In genomic region chr17:41864837-41865595, GRCh38 we compare ENCODE assay signal across 1 cellular context.
TF ChIP-seq lines count a peak whose summit lies in the region.

Gene KLHL11 (minus strand): TSS chr17:41865423. CDS start chr17:41865370, 53 bp downstream.

TF ChIP-seq in K562, 482 proteins besides CTCF, POLR2A, EP300 and RAD21 (continued from another document and continues in another):
- no peak for TF ChIP-seq KAT8 (IDR thresholded peaks at IDR 0.05; ENCODE audit: low read depth)
- TF ChIP-seq LCOR (CRISPR knock-in tag; IDR thresholded peaks at IDR 0.05) = no peak
- TF ChIP-seq ZNF445 (CRISPR knock-in tag; IDR thresholded peaks at IDR 0.05; ENCODE audit: low read depth) = no peak
- no peak; the same call in 1 of the 2 replicates for TF ChIP-seq ESRRA (IDR thresholded peaks at IDR 0.05; ENCODE audit: borderline replicate concordance, low read depth)
- no peak for TF ChIP-seq BRF1 (IDR thresholded peaks at IDR 0.05; ENCODE audit: borderline replicate concordance, extremely low read depth, insufficient read length)
- no peak for TF ChIP-seq SPI1 (IDR thresholded peaks at IDR 0.05; ENCODE audit: borderline replicate concordance, low read depth, low read length)
- TF ChIP-seq CTBP1 (IDR thresholded peaks at IDR 0.05; ENCODE audit: borderline replicate concordance) = peak; percentile 95
- 0 out of 2 replicates have a peak, but pooled peaks have one; percentile 17 for TF ChIP-seq ZBTB7A (IDR thresholded peaks at IDR 0.05; ENCODE audit: borderline replicate concordance, control insufficient read depth, low read depth, low read length)
- 0 out of 2 replicates have a peak, but pooled peaks have one; percentile 21 for TF ChIP-seq BCOR (IDR thresholded peaks at IDR 0.05)
- no peak for TF ChIP-seq ZNF217 (CRISPR knock-in tag; IDR thresholded peaks at IDR 0.05)
- TF ChIP-seq CHD4 (IDR thresholded peaks at IDR 0.05; ENCODE audit: insufficient read depth, insufficient replicate concordance, low read depth, low read length, poor library complexity, severe bottlenecking) = no peak
- TF ChIP-seq HMGN3 (IDR thresholded peaks at IDR 0.05; ENCODE audit: borderline replicate concordance, extremely low read depth, insufficient read length, low read depth, low read length) = no peak
- TF ChIP-seq MBD1 (CRISPR knock-in tag; IDR thresholded peaks at IDR 0.05) = no peak
- no peak for TF ChIP-seq SP2 (IDR thresholded peaks at IDR 0.05; ENCODE audit: extremely low read depth, low read depth, low read length, poor library complexity, severe bottlenecking)
- TF ChIP-seq, protein P1, sequence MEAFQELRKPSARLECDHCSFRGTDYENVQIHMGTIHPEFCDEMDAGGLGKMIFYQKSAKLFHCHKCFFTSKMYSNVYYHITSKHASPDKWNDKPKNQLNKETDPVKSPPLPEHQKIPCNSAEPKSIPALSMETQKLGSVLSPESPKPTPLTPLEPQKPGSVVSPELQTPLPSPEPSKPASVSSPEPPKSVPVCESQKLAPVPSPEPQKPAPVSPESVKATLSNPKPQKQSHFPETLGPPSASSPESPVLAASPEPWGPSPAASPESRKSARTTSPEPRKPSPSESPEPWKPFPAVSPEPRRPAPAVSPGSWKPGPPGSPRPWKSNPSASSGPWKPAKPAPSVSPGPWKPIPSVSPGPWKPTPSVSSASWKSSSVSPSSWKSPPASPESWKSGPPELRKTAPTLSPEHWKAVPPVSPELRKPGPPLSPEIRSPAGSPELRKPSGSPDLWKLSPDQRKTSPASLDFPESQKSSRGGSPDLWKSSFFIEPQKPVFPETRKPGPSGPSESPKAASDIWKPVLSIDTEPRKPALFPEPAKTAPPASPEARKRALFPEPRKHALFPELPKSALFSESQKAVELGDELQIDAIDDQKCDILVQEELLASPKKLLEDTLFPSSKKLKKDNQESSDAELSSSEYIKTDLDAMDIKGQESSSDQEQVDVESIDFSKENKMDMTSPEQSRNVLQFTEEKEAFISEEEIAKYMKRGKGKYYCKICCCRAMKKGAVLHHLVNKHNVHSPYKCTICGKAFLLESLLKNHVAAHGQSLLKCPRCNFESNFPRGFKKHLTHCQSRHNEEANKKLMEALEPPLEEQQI (IDR thresholded peaks at IDR 0.05) = no peak
- no peak for TF ChIP-seq SAP30 (IDR thresholded peaks at IDR 0.05; ENCODE audit: borderline replicate concordance, insufficient read depth, low read depth, low read length, poor library complexity, severe bottlenecking)
- TF ChIP-seq ZBTB43 (CRISPR knock-in tag; IDR thresholded peaks at IDR 0.05) = no peak
- no peak for TF ChIP-seq GATAD2A (IDR thresholded peaks at IDR 0.05)
- TF ChIP-seq, protein P2, sequence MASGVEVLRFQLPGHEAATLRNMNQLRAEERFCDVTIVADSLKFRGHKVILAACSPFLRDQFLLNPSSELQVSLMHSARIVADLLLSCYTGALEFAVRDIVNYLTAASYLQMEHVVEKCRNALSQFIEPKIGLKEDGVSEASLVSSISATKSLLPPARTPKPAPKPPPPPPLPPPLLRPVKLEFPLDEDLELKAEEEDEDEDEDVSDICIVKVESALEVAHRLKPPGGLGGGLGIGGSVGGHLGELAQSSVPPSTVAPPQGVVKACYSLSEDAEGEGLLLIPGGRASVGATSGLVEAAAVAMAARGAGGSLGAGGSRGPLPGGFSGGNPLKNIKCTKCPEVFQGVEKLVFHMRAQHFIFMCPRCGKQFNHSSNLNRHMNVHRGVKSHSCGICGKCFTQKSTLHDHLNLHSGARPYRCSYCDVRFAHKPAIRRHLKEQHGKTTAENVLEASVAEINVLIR (CRISPR knock-in tag; IDR thresholded peaks at IDR 0.05) = no peak
- TF ChIP-seq HNRNPK (IDR thresholded peaks at IDR 0.05; ENCODE audit: low read depth, low read length, poor library complexity, severe bottlenecking) = no peak
- no peak for TF ChIP-seq ZNF699 (CRISPR knock-in tag; IDR thresholded peaks at IDR 0.05; ENCODE audit: insufficient replicate concordance)
- TF ChIP-seq FOXJ2 (tag; IDR thresholded peaks at IDR 0.05) = no peak
- no peak for TF ChIP-seq NFIC (IDR thresholded peaks at IDR 0.05)
- TF ChIP-seq ZNF316 (IDR thresholded peaks at IDR 0.05) = no peak
- TF ChIP-seq E2F3 (CRISPR knock-in tag; IDR thresholded peaks at IDR 0.05) = no peak
- TF ChIP-seq ZEB2 (IDR thresholded peaks at IDR 0.05) = no peak
- TF ChIP-seq, protein P3, sequence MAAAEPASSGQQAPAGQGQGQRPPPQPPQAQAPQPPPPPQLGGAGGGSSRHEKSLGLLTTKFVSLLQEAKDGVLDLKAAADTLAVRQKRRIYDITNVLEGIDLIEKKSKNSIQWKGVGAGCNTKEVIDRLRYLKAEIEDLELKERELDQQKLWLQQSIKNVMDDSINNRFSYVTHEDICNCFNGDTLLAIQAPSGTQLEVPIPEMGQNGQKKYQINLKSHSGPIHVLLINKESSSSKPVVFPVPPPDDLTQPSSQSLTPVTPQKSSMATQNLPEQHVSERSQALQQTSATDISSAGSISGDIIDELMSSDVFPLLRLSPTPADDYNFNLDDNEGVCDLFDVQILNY (CRISPR knock-in tag; IDR thresholded peaks at IDR 0.05) = no peak
- no peak for TF ChIP-seq CREB5 (CRISPR knock-in tag; IDR thresholded peaks at IDR 0.05)
- no peak for TF ChIP-seq KLF6 (CRISPR knock-in tag; IDR thresholded peaks at IDR 0.05; ENCODE audit: borderline replicate concordance)
- no peak for TF ChIP-seq SIRT6 (IDR thresholded peaks at IDR 0.05; ENCODE audit: low read depth, low read length)
- no peak for TF ChIP-seq TCF7L2 (IDR thresholded peaks at IDR 0.05; ENCODE audit: low read depth, low read length)
- TF ChIP-seq ZNF583 (CRISPR knock-in tag; IDR thresholded peaks at IDR 0.05) = no peak
- no peak for TF ChIP-seq NELFE (IDR thresholded peaks at IDR 0.05; ENCODE audit: insufficient read depth, insufficient read length)
- no peak for TF ChIP-seq SRSF7 (optimal IDR thresholded peaks at IDR 0.05; ENCODE audit: low read depth, low read length)
- TF ChIP-seq MYC (IDR thresholded peaks at IDR 0.05; ENCODE audit: low read depth, low read length) = peak; percentile 84
- no peak for TF ChIP-seq MYC (CRISPR knock-in tag; IDR thresholded peaks at IDR 0.05; ENCODE audit: borderline replicate concordance, low read depth)
- TF ChIP-seq SRSF1 (IDR thresholded peaks at IDR 0.05; ENCODE audit: low read depth, low read length) = no peak
- no peak for TF ChIP-seq ZNF77 (CRISPR knock-in tag; IDR thresholded peaks at IDR 0.05)
- no peak for TF ChIP-seq USF2 (CRISPR knock-in tag; IDR thresholded peaks at IDR 0.05)
- no peak for TF ChIP-seq CBFB (CRISPR knock-in tag; IDR thresholded peaks at IDR 0.05)
- no peak for TF ChIP-seq ZBTB1 (CRISPR knock-in tag; IDR thresholded peaks at IDR 0.05; ENCODE audit: borderline replicate concordance, low read depth)
- no peak for TF ChIP-seq SNRNP70 (optimal IDR thresholded peaks at IDR 0.05; ENCODE audit: low read depth, low read length)
- no peak for TF ChIP-seq TCFL5 (CRISPR knock-in tag; conservative IDR thresholded peaks at IDR 0.05)
- no peak for TF ChIP-seq DDX20 (tag; IDR thresholded peaks at IDR 0.05; ENCODE audit: low read depth)
- TF ChIP-seq BDP1 (IDR thresholded peaks at IDR 0.05; ENCODE audit: insufficient read depth, insufficient read length) = no peak
- TF ChIP-seq MTA1 (IDR thresholded peaks at IDR 0.05; ENCODE audit: borderline replicate concordance) = no peak
- peak; percentile 75 for TF ChIP-seq ZNF143 (CRISPR knock-in tag; IDR thresholded peaks at IDR 0.05)
- TF ChIP-seq CBX2 (IDR thresholded peaks at IDR 0.05; ENCODE audit: insufficient read depth, low read length, poor library complexity, severe bottlenecking) = no peak
- TF ChIP-seq ZNF253 (CRISPR knock-in tag; conservative IDR thresholded peaks at IDR 0.05) = no peak
- TF ChIP-seq, protein P4, sequence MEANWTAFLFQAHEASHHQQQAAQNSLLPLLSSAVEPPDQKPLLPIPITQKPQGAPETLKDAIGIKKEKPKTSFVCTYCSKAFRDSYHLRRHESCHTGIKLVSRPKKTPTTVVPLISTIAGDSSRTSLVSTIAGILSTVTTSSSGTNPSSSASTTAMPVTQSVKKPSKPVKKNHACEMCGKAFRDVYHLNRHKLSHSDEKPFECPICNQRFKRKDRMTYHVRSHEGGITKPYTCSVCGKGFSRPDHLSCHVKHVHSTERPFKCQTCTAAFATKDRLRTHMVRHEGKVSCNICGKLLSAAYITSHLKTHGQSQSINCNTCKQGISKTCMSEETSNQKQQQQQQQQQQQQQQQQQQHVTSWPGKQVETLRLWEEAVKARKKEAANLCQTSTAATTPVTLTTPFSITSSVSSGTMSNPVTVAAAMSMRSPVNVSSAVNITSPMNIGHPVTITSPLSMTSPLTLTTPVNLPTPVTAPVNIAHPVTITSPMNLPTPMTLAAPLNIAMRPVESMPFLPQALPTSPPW (CRISPR knock-in tag; IDR thresholded peaks at IDR 0.05) = peak; percentile 80
- TF ChIP-seq, protein P5, sequence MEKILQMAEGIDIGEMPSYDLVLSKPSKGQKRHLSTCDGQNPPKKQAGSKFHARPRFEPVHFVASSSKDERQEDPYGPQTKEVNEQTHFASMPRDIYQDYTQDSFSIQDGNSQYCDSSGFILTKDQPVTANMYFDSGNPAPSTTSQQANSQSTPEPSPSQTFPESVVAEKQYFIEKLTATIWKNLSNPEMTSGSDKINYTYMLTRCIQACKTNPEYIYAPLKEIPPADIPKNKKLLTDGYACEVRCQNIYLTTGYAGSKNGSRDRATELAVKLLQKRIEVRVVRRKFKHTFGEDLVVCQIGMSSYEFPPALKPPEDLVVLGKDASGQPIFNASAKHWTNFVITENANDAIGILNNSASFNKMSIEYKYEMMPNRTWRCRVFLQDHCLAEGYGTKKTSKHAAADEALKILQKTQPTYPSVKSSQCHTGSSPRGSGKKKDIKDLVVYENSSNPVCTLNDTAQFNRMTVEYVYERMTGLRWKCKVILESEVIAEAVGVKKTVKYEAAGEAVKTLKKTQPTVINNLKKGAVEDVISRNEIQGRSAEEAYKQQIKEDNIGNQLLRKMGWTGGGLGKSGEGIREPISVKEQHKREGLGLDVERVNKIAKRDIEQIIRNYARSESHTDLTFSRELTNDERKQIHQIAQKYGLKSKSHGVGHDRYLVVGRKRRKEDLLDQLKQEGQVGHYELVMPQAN (IDR thresholded peaks at IDR 0.05; ENCODE audit: borderline replicate concordance) = no peak
- no peak for TF ChIP-seq ZNF551 (CRISPR knock-in tag; IDR thresholded peaks at IDR 0.05)
- TF ChIP-seq ZNF239 (CRISPR knock-in tag; IDR thresholded peaks at IDR 0.05) = no peak
- TF ChIP-seq MEF2A (IDR thresholded peaks at IDR 0.05; ENCODE audit: control insufficient read depth, low read depth, low read length) = no peak
- TF ChIP-seq, protein P6, sequence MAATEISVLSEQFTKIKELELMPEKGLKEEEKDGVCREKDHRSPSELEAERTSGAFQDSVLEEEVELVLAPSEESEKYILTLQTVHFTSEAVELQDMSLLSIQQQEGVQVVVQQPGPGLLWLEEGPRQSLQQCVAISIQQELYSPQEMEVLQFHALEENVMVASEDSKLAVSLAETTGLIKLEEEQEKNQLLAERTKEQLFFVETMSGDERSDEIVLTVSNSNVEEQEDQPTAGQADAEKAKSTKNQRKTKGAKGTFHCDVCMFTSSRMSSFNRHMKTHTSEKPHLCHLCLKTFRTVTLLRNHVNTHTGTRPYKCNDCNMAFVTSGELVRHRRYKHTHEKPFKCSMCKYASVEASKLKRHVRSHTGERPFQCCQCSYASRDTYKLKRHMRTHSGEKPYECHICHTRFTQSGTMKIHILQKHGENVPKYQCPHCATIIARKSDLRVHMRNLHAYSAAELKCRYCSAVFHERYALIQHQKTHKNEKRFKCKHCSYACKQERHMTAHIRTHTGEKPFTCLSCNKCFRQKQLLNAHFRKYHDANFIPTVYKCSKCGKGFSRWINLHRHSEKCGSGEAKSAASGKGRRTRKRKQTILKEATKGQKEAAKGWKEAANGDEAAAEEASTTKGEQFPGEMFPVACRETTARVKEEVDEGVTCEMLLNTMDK (IDR thresholded peaks at IDR 0.05; ENCODE audit: borderline replicate concordance, insufficient read depth, low read depth, low read length, poor library complexity, severe bottlenecking) = peak; percentile 7
- no peak for TF ChIP-seq HDAC2 (IDR thresholded peaks at IDR 0.05)
- no peak for TF ChIP-seq TOE1 (IDR thresholded peaks at IDR 0.05; ENCODE audit: borderline replicate concordance)
- TF ChIP-seq TOE1 (CRISPR knock-in tag; IDR thresholded peaks at IDR 0.05; ENCODE audit: borderline replicate concordance, low read depth) = no peak
- TF ChIP-seq CBX1 (IDR thresholded peaks at IDR 0.05; ENCODE audit: low read depth) = no peak; the same call in 1 of the 2 replicates
- TF ChIP-seq ZNF384 (IDR thresholded peaks at IDR 0.05; ENCODE audit: low read depth, low read length) = no peak
